Comparison of ENCODE assay signal across 9 cellular contexts in the genomic region with DNA sequence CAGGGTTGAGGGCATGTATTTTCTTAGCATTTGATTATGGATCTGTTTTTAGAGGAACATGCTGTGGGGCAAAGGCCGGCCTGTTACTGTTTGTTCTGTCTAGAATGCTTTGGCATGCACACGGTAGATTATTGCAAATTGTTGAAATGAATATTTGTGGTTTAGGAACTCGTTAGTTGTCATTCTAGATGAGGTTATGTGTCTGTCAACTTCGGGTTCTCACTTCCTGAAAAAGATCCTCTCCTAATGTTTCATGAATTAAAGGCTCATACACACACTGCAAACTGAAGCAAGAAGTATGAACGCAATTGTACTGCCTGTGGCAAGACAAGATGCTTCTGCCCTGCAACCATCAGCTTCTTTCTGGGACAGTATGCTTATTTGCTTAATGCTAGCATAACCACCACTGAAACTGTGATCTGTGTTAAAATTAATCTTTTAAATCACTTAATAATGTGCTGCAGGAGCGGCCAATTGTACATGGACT.
DNase-seq lines count a peak whose midpoint lies in the region; ATAC-seq and TF ChIP-seq lines count a peak whose summit lies in the region.
"Had no signal": no experiment of that assay in that cellular context is flagged by ENCODE, and none has a peak within 500 bp of the region (broad histone marks: within the 10 kb centered on the region; RNA-seq: fewer than 3 reads in every experiment).

No MANE protein-coding gene starts in this region.

- no peak overlapping the region for H3K27ac ChIP-seq in right atrium auricular region
- H3K27ac ChIP-seq in spleen, result peak overlapping the region in 6 of 8 donors; percentile 22 to 82 (median 64)
- H3K27ac ChIP-seq in caudate nucleus (ENCODE audit: low read depth, low read length), result no peak overlapping the region

- intact Hi-C loops in left cardiac atrium (cut with DNase I) (no loop called here), spleen (cut with DNase I; ENCODE audit: low total_unique reads) (no loop called here)

- TF ChIP-seq POLR2A in spleen (IDR thresholded peaks at IDR 0.05), result no peak

- H3K27me3 ChIP-seq in right atrium auricular region (no peaks in the 10 kb centered on the region), adipocyte (replicated peaks; ENCODE audit: control insufficient read depth, insufficient read depth, low read length) (no peaks in the 10 kb centered on the region), spleen (replicated peaks in 1 of 7) (no peaks in the 10 kb centered on the region)

- H3K9ac ChIP-seq in adipocyte (ENCODE audit: low read length), result no peak overlapping the region

- H3K36me3 ChIP-seq in right atrium auricular region, result no peaks in the 10 kb centered on the region
- H3K36me3 ChIP-seq in adipocyte (ENCODE audit: control insufficient read depth, insufficient read depth, low read length, severe bottlenecking), result no peaks in the 10 kb centered on the region
- no peaks in the 10 kb centered on the region for H3K36me3 ChIP-seq in spleen

- peak; percentile 27 to 43 for ATAC-seq in left cardiac atrium
- ATAC-seq in HG03354 (IDR thresholded peaks at IDR 0.05; ENCODE audit: poor library complexity, severe bottlenecking, unreplicated experiment), result peak; percentile 76

- TF ChIP-seq CTCF in right atrium auricular region (IDR thresholded peaks at IDR 0.05), result no peak
- TF ChIP-seq CTCF in spleen (IDR thresholded peaks at IDR 0.05 in 8 of 11, conservative IDR thresholded peaks at IDR 0.05 in 3 of 11), result no peak

- H3K4me3 ChIP-seq in right atrium auricular region (no peak overlapping the region), adipocyte (ENCODE audit: low read length) (no peak overlapping the region), spleen (peak overlapping the region in 1 of 8 donors; percentile 32)

- DNase-seq in left cardiac atrium (no peak), right atrium auricular region (ENCODE audit: low spot score) (no peak), adipocyte (ENCODE audit: low read depth) (peak; percentile 80), spleen (no peak), glomerular visceral epithelial cell (ENCODE audit: extremely low spot score) (no peak), caudate nucleus (lab: John Stamatoyannopoulos, UW) (no peak)
- no peak for DNase-seq in effector CD8-positive, alpha-beta T cell (lab: John Stamatoyannopoulos, UW)
- DNase-seq: right cardiac atrium had no signal

- 19 to 31% (median 23%) methylated on average over 6 of the region's 6 CpGs for WGBS in spleen, 5 donors

- H3K4me1 ChIP-seq in right atrium auricular region, result no peaks in the 10 kb centered on the region
- peaks cover 35% of the 10 kb centered on the region for H3K4me1 ChIP-seq in adipocyte (ENCODE audit: control insufficient read depth, insufficient read depth, low read length)
- H3K4me1 ChIP-seq in spleen, result peaks cover 6 to 52% (median 38%) of the 10 kb centered on the region in 6 donors

- H3K9me3 ChIP-seq in right atrium auricular region (no peaks in the 10 kb centered on the region), adipocyte (ENCODE audit: control insufficient read depth, low read length) (no peaks in the 10 kb centered on the region), spleen (peaks cover 0 to 1% (median 0%) of the 10 kb centered on the region in 8 donors)

Comparison
In these comparisons a context has a peak if more than half of its experiments do, and no peak if none do; other contexts are left out.
1. H3K27ac ChIP-seq: peak in spleen (6 of 8); none in right atrium auricular region (0 of 2) and caudate nucleus (single experiment).